Comparison of ENCODE assay signal across 17 cellular contexts in genomic region chr15:74535388-74536084, GRCh38. TPM values are rescaled to one million over a fixed set of nuclear protein-coding genes. Genes with fewer than 3 reads are reported as not detected.
A peak's percentile ranks its signal among the peaks of the same experiment; 100 is the strongest.
DNase-seq lines count a peak whose midpoint lies in the region; ATAC-seq and TF ChIP-seq lines count a peak whose summit lies in the region.
"Had no signal": no experiment of that assay in that cellular context is flagged by ENCODE, and none has a peak within 500 bp of the region (broad histone marks: within the 10 kb centered on the region; RNA-seq: fewer than 3 reads in every experiment).

No MANE protein-coding gene starts in this region.

- H2AK5ac ChIP-seq in mesenchymal stem cell (ENCODE audit: low read length, severe bottlenecking): no peak overlapping the region

- H3K36me3 ChIP-seq in MM.1S (replicated peaks; ENCODE audit: insufficient read depth, low read length): no peaks in the 10 kb centered on the region
- no peaks in the 10 kb centered on the region for H3K36me3 ChIP-seq in mesenchymal stem cell (ENCODE audit: control insufficient read depth in 1 of 2, insufficient read depth in 2 of 2, low read depth in 1 of 2, low read length in 2 of 2)
- no peaks in the 10 kb centered on the region for H3K36me3 ChIP-seq in spleen
- H3K36me3 ChIP-seq: Peyer's patch, vagina had no signal

- no peaks in the 10 kb centered on the region for H3K9me2 ChIP-seq in MM.1S (replicated peaks; ENCODE audit: insufficient read depth, low read length)

- H3K4me2 ChIP-seq in MM.1S (ENCODE audit: low read depth, low read length): no peak overlapping the region
- no peak overlapping the region for H3K4me2 ChIP-seq in mesenchymal stem cell (ENCODE audit: low read length, poor library complexity, severe bottlenecking)

- H3K27me3 ChIP-seq in MM.1S (replicated peaks; ENCODE audit: insufficient read depth, low read length) (no peaks in the 10 kb centered on the region), mesenchymal stem cell (ENCODE audit: control insufficient read depth in 1 of 2, insufficient read depth in 1 of 2, low read length in 2 of 2) (no peaks in the 10 kb centered on the region), spleen (replicated peaks in 1 of 7) (no peaks in the 10 kb centered on the region)
- H3K27me3 ChIP-seq: Peyer's patch, vagina had no signal

- H3K4me1 ChIP-seq in MM.1S (ENCODE audit: low read length): peaks cover 30% of the 10 kb centered on the region
- peaks cover 12% of the 10 kb centered on the region for H3K4me1 ChIP-seq in mesenchymal stem cell (ENCODE audit: control insufficient read depth, insufficient read depth, low read depth, low read length)
- H3K4me1 ChIP-seq in spleen: peaks cover 6 to 15% (median 12%) of the 10 kb centered on the region in 6 donors

- H3K27ac ChIP-seq in MM.1S (ENCODE audit: low read length): peak overlapping the region; percentile 42; the same call in 1 of the 2 replicates
- H3K27ac ChIP-seq in mesenchymal stem cell (ENCODE audit: low read length, poor library complexity, severe bottlenecking): no peak overlapping the region
- no peak overlapping the region for H3K27ac ChIP-seq in spleen
- H3K27ac ChIP-seq: Peyer's patch, vagina had no signal

- peak; percentile 56 for ATAC-seq in activated naive CD8-positive, alpha-beta T cell treated with anti-CD3 and anti-CD28 coated beads, Interleukin-2, amount 50 U/mL, for 24 hours

- H3K9me3 ChIP-seq in MM.1S (replicated peaks; ENCODE audit: insufficient read depth, low read length) (no peaks in the 10 kb centered on the region), mesenchymal stem cell (ENCODE audit: control insufficient read depth, low read length) (no peaks in the 10 kb centered on the region), spleen (no peaks in the 10 kb centered on the region)
- H3K9me3 ChIP-seq: Peyer's patch, vagina had no signal

- H3K14ac ChIP-seq in mesenchymal stem cell (ENCODE audit: low read length in 2 of 2): no peak overlapping the region

- H3K4ac ChIP-seq in mesenchymal stem cell (ENCODE audit: low read depth in 1 of 2, low read length in 2 of 2): no peak overlapping the region

- TF ChIP-seq POLR2A in spleen (IDR thresholded peaks at IDR 0.05): no peak

- H3K27ac Mint-ChIP-seq in T-helper 1 cell treated with Interleukin-12 subunit alpha and Interleukin-12 subunit beta and Interleukin-4 antibody, amounts not matched to agents 30 μg/mL and 1 μg/mL, for 36 hours: peak overlapping the region; percentile 55
- H3K27ac Mint-ChIP-seq in activated naive CD8-positive, alpha-beta T cell treated with anti-CD3 and anti-CD28 coated beads, Interleukin-2, amount 50 U/mL, for 24 hours: no peak overlapping the region
- H3K27ac Mint-ChIP-seq: activated CD4-positive, alpha-beta T cell treated with anti-CD3 and anti-CD28 coated beads, Interleukin-2, amount 10 ng/mL, durations not matched to agents 24 days and 14 days had no signal

- peaks cover 18% of the 10 kb centered on the region for H3K79me2 ChIP-seq in MM.1S (ENCODE audit: low read length)

- peaks cover 16% of the 10 kb centered on the region for H3K4me1 Mint-ChIP-seq in T-helper 1 cell treated with Interleukin-12 subunit alpha and Interleukin-12 subunit beta and Interleukin-4 antibody, amounts not matched to agents 30 μg/mL and 1 μg/mL, for 36 hours (ENCODE audit: low read depth)
- H3K4me1 Mint-ChIP-seq in activated naive CD8-positive, alpha-beta T cell treated with anti-CD3 and anti-CD28 coated beads, Interleukin-2, amount 50 U/mL, for 24 hours: peaks cover 23% of the 10 kb centered on the region

- TF ChIP-seq CTCF in MM.1S (IDR thresholded peaks at IDR 0.05; ENCODE audit: low read length): no peak
- TF ChIP-seq CTCF in spleen (IDR thresholded peaks at IDR 0.05 in 8 of 11, conservative IDR thresholded peaks at IDR 0.05 in 3 of 11): no peak

- H3K18ac ChIP-seq in mesenchymal stem cell (ENCODE audit: low read depth in 1 of 2, low read length in 2 of 2): no peak overlapping the region

- H3K4me3 Mint-ChIP-seq in T-helper 1 cell treated with Interleukin-12 subunit alpha and Interleukin-12 subunit beta and Interleukin-4 antibody, amounts not matched to agents 30 μg/mL and 1 μg/mL, for 36 hours: no peak overlapping the region
- no peak overlapping the region for H3K4me3 Mint-ChIP-seq in activated naive CD8-positive, alpha-beta T cell treated with anti-CD3 and anti-CD28 coated beads, Interleukin-2, amount 50 U/mL, for 24 hours
- H3K4me3 Mint-ChIP-seq: activated CD4-positive, alpha-beta T cell treated with anti-CD3 and anti-CD28 coated beads, Interleukin-2, amount 10 ng/mL, durations not matched to agents 24 days and 14 days had no signal

- no peak overlapping the region for H3K9ac ChIP-seq in MM.1S (ENCODE audit: low read length)
- H3K9ac ChIP-seq in mesenchymal stem cell (ENCODE audit: low read length): no peak overlapping the region

- no peaks in the 10 kb centered on the region for H3K27me3 Mint-ChIP-seq in T-helper 1 cell treated with Interleukin-12 subunit alpha and Interleukin-12 subunit beta and Interleukin-4 antibody, amounts not matched to agents 30 μg/mL and 1 μg/mL, for 36 hours (ENCODE audit: low read depth)
- H3K27me3 Mint-ChIP-seq in activated naive CD8-positive, alpha-beta T cell treated with anti-CD3 and anti-CD28 coated beads, Interleukin-2, amount 50 U/mL, for 24 hours: no peaks in the 10 kb centered on the region
- H3K27me3 Mint-ChIP-seq: activated CD4-positive, alpha-beta T cell treated with anti-CD3 and anti-CD28 coated beads, Interleukin-2, amount 10 ng/mL, durations not matched to agents 24 days and 14 days had no signal

- H2BK120ac ChIP-seq in mesenchymal stem cell (ENCODE audit: low read depth, low read length): no peak overlapping the region

- DNase-seq in T-helper 1 cell (no peak), MM.1S (no peak), mesenchymal stem cell (peak; percentile 8), spleen (no peak), LoVo (ENCODE audit: low spot score) (no peak), NCI-H2107 treated with DMSO at 0.1 percent for 48 hours (lab: John Stamatoyannopoulos, UW; ENCODE audit: unreplicated experiment) (no peak)
- no peak for DNase-seq in activated naive CD8-positive, alpha-beta T cell treated with anti-CD3 and anti-CD28 coated beads, Interleukin-2, amount 50 U/mL, for 24 hours
- DNase-seq: activated CD4-positive, alpha-beta T cell treated with anti-CD3 and anti-CD28 coated beads, Interleukin-2, amount 10 ng/mL, durations not matched to agents 24 days and 14 days; activated effector memory CD4-positive, alpha-beta T cell treated with Interleukin-2 at 50 U/mL for 16 hours; dermis blood vessel endothelial cell; NCI-H1694 treated with DMSO at 0.1 percent for 48 hours; NCI-H524; Peyer's patch; stimulated activated naive CD4-positive, alpha-beta T cell had no signal

- no peak overlapping the region for H2AFZ ChIP-seq in MM.1S (ENCODE audit: low read length)
- no peak overlapping the region for H2AFZ ChIP-seq in mesenchymal stem cell (ENCODE audit: low read depth, low read length)

- H2BK12ac ChIP-seq in mesenchymal stem cell (ENCODE audit: low read length in 2 of 2): no peak overlapping the region

- no peak overlapping the region for H4K91ac ChIP-seq in mesenchymal stem cell (ENCODE audit: low read length)

- H3K9me3 Mint-ChIP-seq in T-helper 1 cell treated with Interleukin-12 subunit alpha and Interleukin-12 subunit beta and Interleukin-4 antibody, amounts not matched to agents 30 μg/mL and 1 μg/mL, for 36 hours: no peaks in the 10 kb centered on the region
- H3K9me3 Mint-ChIP-seq in activated naive CD8-positive, alpha-beta T cell treated with anti-CD3 and anti-CD28 coated beads, Interleukin-2, amount 50 U/mL, for 24 hours: no peaks in the 10 kb centered on the region
- H3K9me3 Mint-ChIP-seq: activated CD4-positive, alpha-beta T cell treated with anti-CD3 and anti-CD28 coated beads, Interleukin-2, amount 10 ng/mL, durations not matched to agents 24 days and 14 days had no signal

- no peaks in the 10 kb centered on the region for H4K20me1 ChIP-seq in MM.1S (ENCODE audit: insufficient read depth, low read length)

- no peak overlapping the region for H2BK15ac ChIP-seq in mesenchymal stem cell (ENCODE audit: low read depth, poor library complexity, severe bottlenecking)

- 78% methylated on average over 2 of the region's 3 CpGs for WGBS in mesenchymal stem cell
- 69 to 85% (median 75%) methylated on average over 3 of the region's 3 CpGs for WGBS in spleen, 5 donors

- H3K36me3 Mint-ChIP-seq in T-helper 1 cell treated with Interleukin-12 subunit alpha and Interleukin-12 subunit beta and Interleukin-4 antibody, amounts not matched to agents 30 μg/mL and 1 μg/mL, for 36 hours (ENCODE audit: low read depth): peaks cover 2% of the 10 kb centered on the region
- H3K36me3 Mint-ChIP-seq in activated naive CD8-positive, alpha-beta T cell treated with anti-CD3 and anti-CD28 coated beads, Interleukin-2, amount 50 U/mL, for 24 hours (ENCODE audit: low read depth): peaks cover 2% of the 10 kb centered on the region

- no peak overlapping the region for H3K23ac ChIP-seq in mesenchymal stem cell (ENCODE audit: low read length in 2 of 2)

- H3K4me3 ChIP-seq in MM.1S (ENCODE audit: low read length) (no peak overlapping the region), mesenchymal stem cell (ENCODE audit: insufficient read depth in 1 of 2, low read depth in 1 of 2, low read length in 2 of 2) (no peak overlapping the region), spleen (no peak overlapping the region)
- H3K4me3 ChIP-seq: lung, Peyer's patch, vagina had no signal

- no peak overlapping the region for H2BK5ac ChIP-seq in mesenchymal stem cell (ENCODE audit: low read depth, low read length, poor library complexity, severe bottlenecking)

- H3K79me1 ChIP-seq in mesenchymal stem cell (replicated peaks; ENCODE audit: low read length, poor library complexity, severe bottlenecking): peaks cover 2% of the 10 kb centered on the region

- peaks cover 23% of the 10 kb centered on the region for H3F3A ChIP-seq in MM.1S (ENCODE audit: insufficient read depth, low read length)

- no peak overlapping the region for H4K8ac ChIP-seq in mesenchymal stem cell (ENCODE audit: low read length)

- intact Hi-C loops in spleen (cut with DNase I; ENCODE audit: low total_unique reads): loop anchor here (5.0 kb wide), 1 partner anchor 163 kb away; no protein-coding TSS in a partner anchor

RNA-seq across cellular contexts. Expression of gene ARID3B, which starts 5.5 kb away (rescaled TPM):
- polyA plus RNA-seq in mesenchymal stem cell (2013, experiment 1 of 2): 4.1 TPM
- 3.8 TPM for polyA plus RNA-seq in mesenchymal stem cell (2013, experiment 2 of 2)
- total RNA-seq in spleen: 10 to 100 TPM; 14.5 to 25.2 (median 16.3) TPM
- 1 to 10 TPM; 3.5 to 7.8 (median 4.7) TPM for polyA plus RNA-seq in spleen
